9 cellular contexts compared by ENCODE assay signal in the genomic region with DNA sequence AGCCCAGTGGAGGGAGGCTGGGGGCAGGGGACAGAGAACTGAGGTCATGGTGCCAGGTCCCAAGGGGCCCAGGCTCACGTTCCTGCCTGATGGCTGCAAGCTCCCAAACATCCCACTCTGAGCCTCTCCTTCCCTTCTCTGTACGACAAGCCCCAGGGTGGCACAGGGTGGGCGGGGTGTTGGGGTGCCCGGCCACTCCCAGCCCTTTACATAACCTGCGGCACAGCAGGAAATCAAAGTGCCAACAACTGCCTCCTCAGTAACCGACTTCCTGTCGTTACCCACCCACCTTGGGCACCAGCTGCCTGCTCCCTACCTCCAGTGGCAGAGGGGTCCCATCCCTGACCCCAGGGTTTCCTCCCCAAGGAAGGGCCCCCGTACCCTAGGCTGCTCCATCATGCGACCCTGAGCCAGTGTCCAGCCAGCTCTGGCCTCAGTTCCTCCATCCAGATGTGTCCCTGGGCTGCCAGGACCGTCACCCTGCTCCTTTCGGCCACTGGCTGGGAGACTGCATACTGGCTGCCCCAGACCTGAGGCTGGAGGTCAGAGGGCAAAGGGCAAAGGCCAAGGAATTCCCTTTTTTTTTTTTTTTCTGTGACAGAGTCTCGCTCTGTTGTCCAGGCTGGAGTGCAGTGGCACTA. TPM values are rescaled to one million over a fixed set of nuclear protein-coding genes. Genes with fewer than 3 reads are reported as not detected.
DNase-seq lines count a peak whose midpoint lies in the region; ATAC-seq and TF ChIP-seq lines count a peak whose summit lies in the region.
"Had no signal": no experiment of that assay in that cellular context is flagged by ENCODE, and none has a peak within 500 bp of the region (broad histone marks: within the 10 kb centered on the region; RNA-seq: fewer than 3 reads in every experiment).

No MANE protein-coding gene starts in this region.

- intact Hi-C loops in CD14-positive monocyte (cut with micrococcal nuclease) (no loop called here), prostate gland (cut with DNase I) (no loop called here)

- H3K4me1 Mint-ChIP-seq in CD14-positive monocyte = peaks cover 15% of the 10 kb centered on the region

- H3K27me3 Mint-ChIP-seq in CD14-positive monocyte (ENCODE audit: low read depth in 3 of 3) = peaks cover 0 to 6% (median 4%) of the 10 kb centered on the region in 3 donors

- H3K27ac Mint-ChIP-seq in CD14-positive monocyte = peak overlapping the region in 2 of 7 donors; percentile 19 to 75

- no peaks in the 10 kb centered on the region for H3K36me3 Mint-ChIP-seq in CD14-positive monocyte

- DNase-seq in CD14-positive monocyte (ENCODE audit: low spot score) (no peak), UCSD-AML1 (lab: John Stamatoyannopoulos, UW; ENCODE audit: unreplicated experiment) (peak; percentile 45), prostate gland (ENCODE audit: low spot score) (peak; percentile 49), NCI-H524 treated with DMSO at 0.1 percent for 48 hours (lab: John Stamatoyannopoulos, UW) (no peak), GM03348 (ENCODE audit: low spot score) (no peak), medulla oblongata (ENCODE audit: extremely low spot score) (no peak)
- peak; percentile 65 for DNase-seq in central memory CD4-positive, alpha-beta T cell
- DNase-seq: NCI-H446 treated with DMSO at 0.1 percent for 48 hours had no signal

- no peak overlapping the region for H3K4me3 ChIP-seq in prostate gland

- peak overlapping the region; percentile 80 to 94 for H3K27ac ChIP-seq in prostate gland

- TF ChIP-seq POLR2A in prostate gland (IDR thresholded peaks at IDR 0.05) = peak; percentile 46

- H3K4me1 ChIP-seq in prostate gland (replicated peaks) = peaks cover 36% of the 10 kb centered on the region

- H3K36me3 ChIP-seq in prostate gland = no peaks in the 10 kb centered on the region

- no peaks in the 10 kb centered on the region for H3K9me3 ChIP-seq in prostate gland

- TF ChIP-seq CTCF in CD14-positive monocyte (IDR thresholded peaks at IDR 0.05) (no peak), prostate gland (IDR thresholded peaks at IDR 0.05) (no peak)

- WGBS in prostate gland = 41% methylated on average over 12 of the region's 12 CpGs

- peaks cover 0 to 2% (median 0%) of the 10 kb centered on the region in 7 donors for H3K9me3 Mint-ChIP-seq in CD14-positive monocyte

- ATAC-seq in GM21367 (IDR thresholded peaks at IDR 0.05; ENCODE audit: unreplicated experiment) = no peak

- no peaks in the 10 kb centered on the region for H3K27me3 ChIP-seq in prostate gland (replicated peaks; ENCODE audit: insufficient read depth)

- peak overlapping the region; percentile 58 to 78 for H3K4me3 Mint-ChIP-seq in CD14-positive monocyte

RNA-seq across cellular contexts. Expression of a gene that starts 27.7 kb away (rescaled TPM):
- 10 to 100 TPM in 1 of 2 donors, 1 to 10 TPM in 1; 7.0 to 11.5 TPM for polyA plus RNA-seq in CD14-positive monocyte
- total RNA-seq in prostate gland = 100 to 1,000 TPM; 160 to 168 TPM

Comparison
In these comparisons a context has a peak if more than half of its experiments do, and no peak if none do; other contexts are left out.
1. DNase-seq: peak in UCSD-AML1 (single experiment), central memory CD4-positive, alpha-beta T cell (single experiment) and prostate gland (single experiment); none in CD14-positive monocyte (single experiment), NCI-H524 treated with DMSO at 0.1 percent for 48 hours (single experiment), GM03348 (single experiment) and medulla oblongata (single experiment).